Comparison of ENCODE assay signal across 22 cellular contexts in the genomic region with DNA sequence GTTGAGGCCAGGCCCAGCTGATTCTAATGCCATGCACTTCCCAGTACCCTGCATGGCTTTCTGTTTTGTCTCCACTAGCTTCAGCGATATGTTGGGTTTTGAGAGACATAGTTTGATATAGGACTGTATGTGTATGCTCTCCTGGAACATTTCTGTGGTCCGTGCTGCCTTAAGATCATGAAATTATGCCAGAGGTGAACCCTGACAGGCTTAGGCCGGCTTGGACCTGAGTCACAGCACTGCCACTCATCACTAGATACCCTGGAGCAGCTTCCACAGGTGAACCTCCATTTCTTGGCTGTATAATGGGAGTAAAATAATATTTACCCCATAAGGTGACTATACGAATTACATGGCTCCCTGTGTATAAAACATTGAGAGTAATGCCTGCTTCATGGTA. TPM values are rescaled to one million over a fixed set of nuclear protein-coding genes. Genes with fewer than 3 reads are reported as not detected.
"Had no signal": no experiment of that assay in that cellular context is flagged by ENCODE, and none has a peak within 500 bp of the region (broad histone marks: within the 10 kb centered on the region; RNA-seq: fewer than 3 reads in every experiment).

No MANE protein-coding gene starts in this region.

- H3K4me3 ChIP-seq: Peyer's patch had no signal

- H3K9me3 ChIP-seq: Peyer's patch had no signal

- H3K27me3 ChIP-seq: brain microvascular endothelial cell, Peyer's patch had no signal

- DNase-seq: activated CD4-positive, alpha-beta T cell treated with anti-CD3 and anti-CD28 coated beads for 4 hours; activated CD4-positive, alpha-beta T cell treated with anti-CD3 and anti-CD28 coated beads, Interleukin-2, amount 50 U/mL, for 4 hours; activated CD8-positive, alpha-beta memory T cell treated with anti-CD3 and anti-CD28 coated beads, Interleukin-2, amount 50 U/mL, for 48 hours; activated CD8-positive, alpha-beta T cell treated with anti-CD3 and anti-CD28 coated beads, Interleukin-2, amount 10 ng/mL, durations not matched to agents 7 days and 5 days; activated naive CD4-positive, alpha-beta T cell; activated naive CD8-positive, alpha-beta T cell treated with anti-CD3 and anti-CD28 coated beads, Interleukin-2, amount 50 U/mL, for 24 hours; activated T-cell treated with anti-CD3 and anti-CD28 coated beads, Interleukin-2, amount 50 U/mL, for 1 hour; amniotic stem cell; brain microvascular endothelial cell; NCI-H1105 treated with DMSO at 0.1 percent for 48 hours; NCI-H1436 treated with DMSO at 0.1 percent for 48 hours; NCI-H187; NCI-H2081; NCI-H510A treated with DMSO at 0.1 percent for 48 hours; NCI-H69; NK-92 treated with Interleukin-12 subunit alpha and Interleukin-12 subunit beta, amount 100 ng/mL, for 24 hours; OCI-M1; Peyer's patch; SHP77 treated with DMSO at 0.1 percent for 48 hours had no signal

- ATAC-seq: activated CD4-positive, CD25-positive, alpha-beta regulatory T cell treated with anti-CD3 and anti-CD28 coated beads, Interleukin-2, amount 50 U/mL, for 24 hours; activated CD8-positive, alpha-beta T cell treated with anti-CD3 and anti-CD28 coated beads, Interleukin-2, amount 10 ng/mL, durations not matched to agents 7 days and 5 days; activated naive CD4-positive, alpha-beta T cell treated with anti-CD3 and anti-CD28 coated beads, Interleukin-2, amount 50 U/mL, for 72 hours; activated naive CD8-positive, alpha-beta T cell treated with anti-CD3 and anti-CD28 coated beads, Interleukin-2, amount 50 U/mL, for 24 hours had no signal

- H3K36me3 ChIP-seq: brain microvascular endothelial cell, Peyer's patch had no signal

- H3K27ac ChIP-seq: brain microvascular endothelial cell, Peyer's patch, RWPE1 had no signal

RNA-seq across cellular contexts. Expression of a gene that starts 6.4 kb away (rescaled TPM):
- total RNA-seq: activated CD8-positive, alpha-beta T cell treated with anti-CD3 and anti-CD28 coated beads, Interleukin-2, amount 10 ng/mL, durations not matched to agents 7 days and 5 days had no signal
